In the genomic region with DNA sequence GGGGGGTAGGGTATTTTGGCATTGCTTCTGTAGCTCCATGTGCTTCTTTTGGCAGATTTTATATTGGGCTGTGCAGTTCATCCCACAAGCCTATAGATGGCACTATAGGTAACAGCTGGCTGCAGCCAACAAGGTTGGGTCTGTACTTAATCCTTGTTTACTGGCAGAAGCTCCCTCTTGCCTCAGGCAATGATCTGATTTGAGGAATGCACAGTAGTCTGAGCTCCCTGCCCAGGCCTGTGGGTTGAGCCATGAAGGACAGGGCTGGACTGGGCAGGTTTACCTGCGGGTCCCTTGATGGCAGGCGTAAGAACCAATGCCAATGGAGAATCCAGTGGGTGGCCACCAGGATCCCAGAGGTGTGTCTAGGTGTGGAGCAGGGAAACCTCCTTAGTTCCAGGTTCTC, we compare ENCODE assay signal across 8 cellular contexts. TPM values are rescaled to one million over a fixed set of nuclear protein-coding genes. Genes with fewer than 3 reads are reported as not detected.
DNase-seq lines count a peak whose midpoint lies in the region; ATAC-seq and TF ChIP-seq lines count a peak whose summit lies in the region.

No MANE protein-coding gene starts in this region.

- H3K27ac ChIP-seq in DOHH2 (ENCODE audit: low read depth, low read length) = no peak overlapping the region

- H3K27ac Mint-ChIP-seq in osteocyte (ENCODE audit: unreplicated experiment) = no peak overlapping the region

- in situ Hi-C loops in SK-MEL-5 (cut with HindIII; ENCODE audit: low pct_unique_long_range_greater_than_20kb, low sequenced_read_pairs) = no loop called here

- H3K9me2 ChIP-seq in DOHH2 (replicated peaks; ENCODE audit: control insufficient read depth, low read length) = no peaks in the 10 kb centered on the region

- intact Hi-C loops in sciatic nerve (cut with DNase I) = no loop called here

- H3K4me2 ChIP-seq in DOHH2 (ENCODE audit: low read length) = no peak overlapping the region

- H3K27me3 Mint-ChIP-seq in osteocyte (ENCODE audit: unreplicated experiment) = peaks cover 37% of the 10 kb centered on the region

- H3K36me3 Mint-ChIP-seq in osteocyte (ENCODE audit: unreplicated experiment) = no peaks in the 10 kb centered on the region

- no peaks in the 10 kb centered on the region for H3K4me1 ChIP-seq in DOHH2 (ENCODE audit: control insufficient read depth, low read length)

- no peak overlapping the region for H3K4me3 Mint-ChIP-seq in osteocyte (ENCODE audit: unreplicated experiment)

- H3K9me3 Mint-ChIP-seq in osteocyte (ENCODE audit: unreplicated experiment) = no peaks in the 10 kb centered on the region

- H3K4me1 Mint-ChIP-seq in osteocyte (ENCODE audit: unreplicated experiment) = no peaks in the 10 kb centered on the region

- DNase-seq in A172 (ENCODE audit: low spot score) = peak; percentile 55
- DNase-seq in HuH-7 (ENCODE audit: low spot score) = peak; percentile 46
- peak; percentile 89 for DNase-seq in SK-MEL-5 (ENCODE audit: low read depth, low spot score)
- DNase-seq in epithelial cell of esophagus (ENCODE audit: low read depth) = peak; percentile 94
- DNase-seq in osteocyte (ENCODE audit: extremely low spot score, unreplicated experiment) = no peak
- no peak for DNase-seq in cortex of kidney (lab: John Stamatoyannopoulos, UW)
- DNase-seq in sciatic nerve (ENCODE audit: low spot score) = no peak

- H3K4me3 ChIP-seq in DOHH2 (ENCODE audit: low read length) (no peak overlapping the region), epithelial cell of esophagus (ENCODE audit: low read length) (no peak overlapping the region)

- ATAC-seq in sciatic nerve = no peak

- H3K36me3 ChIP-seq in DOHH2 (ENCODE audit: control insufficient read depth, low read length) = no peaks in the 10 kb centered on the region

- H3K27me3 ChIP-seq in DOHH2 (ENCODE audit: control insufficient read depth, low read length) = peaks cover 8% of the 10 kb centered on the region; the same call in 1 of the 2 replicates

- no peaks in the 10 kb centered on the region; the same call in 1 of the 2 replicates for H3K9me3 ChIP-seq in DOHH2 (ENCODE audit: control insufficient read depth, insufficient read depth, low read length)

- H3K79me2 ChIP-seq in DOHH2 (ENCODE audit: control insufficient read depth, low read length) = no peaks in the 10 kb centered on the region

- no peaks in the 10 kb centered on the region for H4K20me1 ChIP-seq in DOHH2 (ENCODE audit: control insufficient read depth, insufficient read depth, low read depth, low read length)

- TF ChIP-seq CTCF in DOHH2 (IDR thresholded peaks at IDR 0.05; ENCODE audit: low read depth, low read length, poor library complexity, severe bottlenecking) (peak; percentile 84), epithelial cell of esophagus (IDR thresholded peaks at IDR 0.05; ENCODE audit: insufficient read depth, low read depth, low read length, missing control alignments) (peak; percentile 91), osteocyte (IDR thresholded peaks at IDR 0.05) (peak; percentile 63)

- H3F3A ChIP-seq in DOHH2 (ENCODE audit: control insufficient read depth, insufficient read depth) = no peaks in the 10 kb centered on the region

RNA-seq across cellular contexts. Expression of a gene that starts 11.7 kb away (rescaled TPM):
- total RNA-seq in A172 (2014; rRNA removed; shearing (Covaris generic)) = not detected in 2 replicates
- not detected in 2 replicates for total RNA-seq in SK-MEL-5 (2014; rRNA removed; shearing (Covaris generic))
- not detected in 2 replicates for polyA plus RNA-seq in SK-MEL-5 (2015; cell fraction: cytosol; rRNA removed)
- polyA plus RNA-seq in SK-MEL-5 (2015; cell fraction: nucleus; rRNA removed) = not detected in 2 replicates
- not detected in 2 replicates for total RNA-seq in osteocyte
- total RNA-seq in sciatic nerve = not detected

RNA-seq across cellular contexts. Expression of a gene that starts 20.1 kb away (rescaled TPM):
- not detected in 2 replicates for total RNA-seq in A172 (2014; rRNA removed; shearing (Covaris generic))
- total RNA-seq in SK-MEL-5 (2014; rRNA removed; shearing (Covaris generic)) = not detected in 2 replicates
- polyA plus RNA-seq in SK-MEL-5 (2015; cell fraction: cytosol; rRNA removed) = not detected in 2 replicates
- polyA plus RNA-seq in SK-MEL-5 (2015; cell fraction: nucleus; rRNA removed) = not detected in 2 replicates
- total RNA-seq in osteocyte (not detected in 2 replicates), sciatic nerve (not detected)

RNA-seq across cellular contexts. Expression of a gene that starts 21.2 kb away (rescaled TPM):
- total RNA-seq in A172 (2014; rRNA removed; shearing (Covaris generic)) = not detected in 2 replicates
- total RNA-seq in SK-MEL-5 (2014; rRNA removed; shearing (Covaris generic)) = not detected in 2 replicates
- polyA plus RNA-seq in SK-MEL-5 (2015; cell fraction: cytosol; rRNA removed) = not detected in 2 replicates
- polyA plus RNA-seq in SK-MEL-5 (2015; cell fraction: nucleus; rRNA removed) = not detected in 2 replicates
- total RNA-seq in osteocyte = not detected in 2 replicates
- total RNA-seq in sciatic nerve = not detected

RNA-seq across cellular contexts. Expression of a gene that starts 28.2 kb away (rescaled TPM):
- not detected in 2 replicates for total RNA-seq in A172 (2014; rRNA removed; shearing (Covaris generic))
- not detected in 2 replicates for total RNA-seq in SK-MEL-5 (2014; rRNA removed; shearing (Covaris generic))
- polyA plus RNA-seq in SK-MEL-5 (2015; cell fraction: cytosol; rRNA removed) = not detected in 2 replicates
- polyA plus RNA-seq in SK-MEL-5 (2015; cell fraction: nucleus; rRNA removed) = not detected in 2 replicates
- total RNA-seq in osteocyte (not detected in 2 replicates), sciatic nerve (not detected)

RNA-seq across cellular contexts. Expression of a gene that starts 54.0 kb away (rescaled TPM):
- not detected in 2 replicates for total RNA-seq in A172 (2014; rRNA removed; shearing (Covaris generic))
- total RNA-seq in SK-MEL-5 (2014; rRNA removed; shearing (Covaris generic)) = not detected in 2 replicates
- polyA plus RNA-seq in SK-MEL-5 (2015; cell fraction: cytosol; rRNA removed) = not detected in 2 replicates
- not detected in 2 replicates for polyA plus RNA-seq in SK-MEL-5 (2015; cell fraction: nucleus; rRNA removed)
- total RNA-seq in osteocyte = not detected in 2 replicates
- not detected for total RNA-seq in sciatic nerve

Comparison
In these comparisons a context has a peak if more than half of its experiments do, and no peak if none do; other contexts are left out.
1. DNase-seq: peak in A172 (single experiment), HuH-7 (single experiment), SK-MEL-5 (single experiment) and epithelial cell of esophagus (single experiment); none in osteocyte (single experiment), cortex of kidney (single experiment) and sciatic nerve (single experiment).
2. Peak in every context shown above with its lines, with median percentiles within 50 percentile points of each other: CTCF ChIP-seq.